ENCODE assay signal across 22 cellular contexts in genomic region chr1:168100315-168101002, GRCh38. TPM values are rescaled to one million over a fixed set of nuclear protein-coding genes. Genes with fewer than 3 reads are reported as not detected.
DNase-seq lines count a peak whose midpoint lies in the region; ATAC-seq, FAIRE-seq and TF ChIP-seq lines count a peak whose summit lies in the region.
"Had no signal": no experiment of that assay in that cellular context is flagged by ENCODE, and none has a peak within 500 bp of the region (broad histone marks: within the 10 kb centered on the region; RNA-seq: fewer than 3 reads in every experiment).

No MANE protein-coding gene starts in this region.

- TF ChIP-seq POLR2A in HepG2 (IDR thresholded peaks at IDR 0.05; ENCODE audit: insufficient read depth in 1 of 2, low read depth in 2 of 2, low read length in 2 of 2) (no peak), right lobe of liver (IDR thresholded peaks at IDR 0.05) (no peak), Peyer's patch (IDR thresholded peaks at IDR 0.05) (no peak)

- H3K4me1 ChIP-seq in HepG2 (ENCODE audit: insufficient read depth, low read length) (peaks cover 18% of the 10 kb centered on the region), right lobe of liver (no peaks in the 10 kb centered on the region), Peyer's patch (no peaks in the 10 kb centered on the region)
- H3K4me1 ChIP-seq: A549, HAP-1 had no signal

- H3K27ac ChIP-seq in HepG2 (ENCODE audit: extremely low read length, insufficient read depth, low read length) (no peak overlapping the region), right lobe of liver (no peak overlapping the region), Peyer's patch (no peak overlapping the region)
- H3K27ac ChIP-seq: A549, HL-60 had no signal

- ATAC-seq in HepG2 (no peak), right lobe of liver (no peak)
- ATAC-seq: A549, Right ventricle myocardium inferior had no signal

- no peak for TF ChIP-seq RAD21 in HepG2 (CRISPR knock-in tag; IDR thresholded peaks at IDR 0.05)

- peaks cover 0 to 1% of the 10 kb centered on the region in 2 experiments; a peak in 1 of 5 replicates for H3K27me3 ChIP-seq in HepG2 (ENCODE audit: control insufficient read depth in 1 of 2, insufficient read depth in 2 of 2, low read length in 2 of 2)
- H3K27me3 ChIP-seq in right lobe of liver: no peaks in the 10 kb centered on the region
- no peaks in the 10 kb centered on the region for H3K27me3 ChIP-seq in Peyer's patch

- no peak for TF ChIP-seq EP300 in HepG2 (IDR thresholded peaks at IDR 0.05; ENCODE audit: low read depth in 2 of 2, low read length in 2 of 2)
- no peak for TF ChIP-seq EP300 in HepG2 (CRISPR knock-in tag; IDR thresholded peaks at IDR 0.05; ENCODE audit: borderline replicate concordance)

- no peaks in the 10 kb centered on the region for H3K79me2 ChIP-seq in HepG2 (ENCODE audit: insufficient read depth, low read length)

- no peak overlapping the region for H3K4me3 ChIP-seq in HepG2 (replicated peaks in 1 of 3; ENCODE audit: insufficient read depth in 1 of 3, low read depth in 2 of 3, low read length in 3 of 3)
- H3K4me3 ChIP-seq in right lobe of liver: no peak overlapping the region
- H3K4me3 ChIP-seq in astrocyte of the spinal cord (ENCODE audit: low read depth, low read length): no peak overlapping the region
- no peak overlapping the region for H3K4me3 ChIP-seq in Peyer's patch
- H3K4me3 ChIP-seq: A549, HAP-1 had no signal

- WGBS in HepG2 (ENCODE audit: low lambda C conversion rate): 57% methylated on average over 7 of the region's 7 CpGs
- WGBS in right lobe of liver (ENCODE audit: insufficient coverage, low coverage, low lambda C conversion rate, missing lambda C conversion rate): 90% methylated on average over 6 of the region's 7 CpGs

- in situ Hi-C loops in HepG2 (cut with HindIII; ENCODE audit: extremely low pct_ligation_motif_present, low pct_unique_long_range_greater_than_20kb): no loop called here
- in situ Hi-C loops in astrocyte of the spinal cord (cut with HindIII; ENCODE audit: low sequenced_read_pairs): no loop called here

- CTCF ChIA-PET in HepG2 (lab: Yijun Ruan, JAX; ENCODE audit: low intra/inter-chr PET ratio, low total read pairs): no interaction called here

- no peak for FAIRE-seq in HepG2 (lab: Jason Lieb, UNC)
- FAIRE-seq: A549 had no signal

- H3K9me3 ChIP-seq in HepG2 (ENCODE audit: low read length): no peaks in the 10 kb centered on the region
- no peaks in the 10 kb centered on the region for H3K9me3 ChIP-seq in right lobe of liver
- H3K9me3 ChIP-seq in Peyer's patch: no peaks in the 10 kb centered on the region
- H3K9me3 ChIP-seq: A549, HAP-1 had no signal

- H3K36me3 ChIP-seq in HepG2 (replicated peaks in 1 of 2; ENCODE audit: control insufficient read depth in 1 of 2, insufficient read depth in 2 of 2, low read length in 2 of 2) (no peaks in the 10 kb centered on the region), right lobe of liver (no peaks in the 10 kb centered on the region), Peyer's patch (no peaks in the 10 kb centered on the region)

- no peak overlapping the region for H3K4me2 ChIP-seq in HepG2 (ENCODE audit: low read depth, low read length)
- H3K4me2 ChIP-seq: A549 had no signal

- no peak overlapping the region for H2AFZ ChIP-seq in HepG2 (ENCODE audit: low read length)

- POLR2A ChIA-PET in HepG2 (lab: Yijun Ruan, JAX): no interaction called here

- H3K9ac ChIP-seq in HepG2 (ENCODE audit: insufficient read depth, low read depth, low read length): no peak overlapping the region

- DNase-seq in HepG2 (ENCODE audit: low spot score): no peak
- no peak for DNase-seq in right lobe of liver
- peak; percentile 44 for DNase-seq in astrocyte of the spinal cord (ENCODE audit: low read depth, low spot score)
- DNase-seq in kidney tubule cell (ENCODE audit: low spot score): peak; percentile 27
- DNase-seq in NCI-H2227 treated with DMSO at 0.1 percent for 48 hours (lab: John Stamatoyannopoulos, UW): no peak
- DNase-seq in SHP77 (lab: John Stamatoyannopoulos, UW): no peak
- no peak for DNase-seq in Peyer's patch
- DNase-seq in H4 (ENCODE audit: low spot score): no peak
- DNase-seq: GF-D8, KG1, NCI-H1105, NCI-H146, NCI-H2029, NCI-H345, NCI-H524 treated with DMSO at 0.1 percent for 48 hours, OCI-M1 had no signal

- TF ChIP-seq CTCF in HepG2 (CRISPR knock-in tag; IDR thresholded peaks at IDR 0.05) (no peak), right lobe of liver (IDR thresholded peaks at IDR 0.05) (no peak), astrocyte of the spinal cord (IDR thresholded peaks at IDR 0.05; ENCODE audit: low read depth, low read length) (no peak), Peyer's patch (IDR thresholded peaks at IDR 0.05) (no peak)

- intact Hi-C loops in HepG2 (cut with micrococcal nuclease; ENCODE audit: unreplicated experiment): no loop called here
- intact Hi-C loops in right lobe of liver (cut with DNase I): no loop called here

- no peaks in the 10 kb centered on the region for H4K20me1 ChIP-seq in HepG2 (ENCODE audit: insufficient read depth, low read length)

- BruUV-seq in HepG2 (replicated peaks; lab: Mats Ljungman, UMichigan): no TSS peak

TF ChIP-seq in HepG2, 621 proteins besides CTCF, POLR2A, EP300 and RAD21 (continues in another document):
- TF ChIP-seq NFE2 (CRISPR knock-in tag; IDR thresholded peaks at IDR 0.05) (no peak), CREB1 (IDR thresholded peaks at IDR 0.05) (peak; percentile 96), CREB1 (CRISPR knock-in tag; IDR thresholded peaks at IDR 0.05) (no peak), ARNT (IDR thresholded peaks at IDR 0.05) (no peak), EEA1 (CRISPR knock-in tag; IDR thresholded peaks at IDR 0.05; ENCODE audit: borderline replicate concordance) (no peak), GATA4 (IDR thresholded peaks at IDR 0.05; ENCODE audit: borderline replicate concordance, low read depth) (no peak), ZNF331 (CRISPR knock-in tag; IDR thresholded peaks at IDR 0.05) (no peak), RBAK (CRISPR knock-in tag; IDR thresholded peaks at IDR 0.05) (no peak), ZBTB38 (CRISPR knock-in tag; IDR thresholded peaks at IDR 0.05) (no peak)

RNA-seq across cellular contexts. Expression of gene GPR161, which starts 36.3 kb away (rescaled TPM):
- total RNA-seq in HepG2 (2016; rRNA removed; fragmentation: Illumina TruSeq; extraction: Trizol) (0.08 and 0.35 TPM in 2 replicates), right lobe of liver (1 to 10 TPM in 1 of 6 experiments, under 1 TPM in 5; 0.43 to 1.4 (median 0.48) TPM), Peyer's patch (1 to 10 TPM in 3 of 4 donors, under 1 TPM in 1; 0.35 to 2.3 (median 1.8) TPM)
- 0.30 and 0.35 TPM in 2 replicates for total RNA-seq in HepG2 (2016; cell fraction: cytosol; rRNA removed; fragmentation: Illumina TruSeq; extraction: Trizol; ENCODE audit: low read depth)
- total RNA-seq in HepG2 (2016; cell fraction: insoluble cytoplasmic fraction; rRNA removed; fragmentation: Illumina TruSeq; extraction: Trizol): 0.09 and 0.15 TPM in 2 replicates
- 0.22 and 0.28 TPM in 2 replicates for total RNA-seq in HepG2 (2016; cell fraction: membrane; rRNA removed; fragmentation: Illumina TruSeq; extraction: Trizol)
- total RNA-seq in HepG2 (2016; cell fraction: nucleus; rRNA removed; fragmentation: Illumina TruSeq; extraction: Trizol): 0.06 and 0.19 TPM in 2 replicates
- polyA plus RNA-seq in HepG2 (2011; rRNA removed): 0.13 TPM in 2 replicates
- polyA plus RNA-seq in HepG2 (2011; cell fraction: cytosol; rRNA removed): 0.12 TPM in 2 replicates
- 0.08 and 0.23 TPM in 2 replicates for polyA plus RNA-seq in HepG2 (2011; cell fraction: nucleus; rRNA removed)
- polyA plus RNA-seq in HepG2 (2012): 0.09 and 0.11 TPM in 2 replicates
- 0.26 TPM in 2 replicates for polyA plus RNA-seq in HepG2 (2016; cell fraction: cytosol; fragmentation: Illumina TruSeq; extraction: Trizol; ENCODE audit: low read depth)
- polyA plus RNA-seq in HepG2 (2016; cell fraction: insoluble cytoplasmic fraction; fragmentation: Illumina TruSeq; extraction: Trizol; ENCODE audit: low read depth): 0.08 and 0.23 TPM in 2 replicates
- 0.13 and 0.23 TPM in 2 replicates for polyA plus RNA-seq in HepG2 (2016; cell fraction: membrane; fragmentation: Illumina TruSeq; extraction: Trizol; ENCODE audit: low read depth)
- polyA plus RNA-seq in HepG2 (2016; cell fraction: nucleus; fragmentation: Illumina TruSeq; extraction: Trizol; ENCODE audit: insufficient read depth, low read depth): 0.21 and 0.25 TPM in 2 replicates
- polyA minus RNA-seq in HepG2 (2011; rRNA and poly(A)+ RNA removed; ENCODE audit: low replicate concordance): 1.1 and 15.7 TPM in 2 replicates
- 0.59 TPM in 1 of 2 replicates, not detected in the other for polyA minus RNA-seq in HepG2 (2011; cell fraction: cytosol; rRNA and poly(A)+ RNA removed)
- 0.26 and 0.37 TPM in 2 replicates for polyA minus RNA-seq in HepG2 (2011; cell fraction: nucleus; rRNA and poly(A)+ RNA removed)
- total RNA-seq in H4 (2014; rRNA removed; shearing (Covaris generic)): 5.8 and 7.0 TPM in 2 replicates
- total RNA-seq: HT-29 had no signal
- polyA plus RNA-seq: CD14-positive monocyte had no signal

Comparison
In these comparisons a context has a peak if more than half of its experiments do, and no peak if none do; other contexts are left out.
1. DNase-seq: peak in astrocyte of the spinal cord (single experiment) and kidney tubule cell (single experiment); none in HepG2 (single experiment), right lobe of liver (0 of 3), NCI-H2227 treated with DMSO at 0.1 percent for 48 hours (single experiment), SHP77 (0 of 2), Peyer's patch (0 of 3) and H4 (single experiment).